Comparison of ENCODE assay signal across 34 cellular contexts in genomic region chr5:160456778-160457177, GRCh38.
"Had no signal": no experiment of that assay in that cellular context is flagged by ENCODE, and none has a peak within 500 bp of the region (broad histone marks: within the 10 kb centered on the region; RNA-seq: fewer than 3 reads in every experiment).

No MANE protein-coding gene starts in this region.

- H3K27me3 ChIP-seq: adrenal gland, body of pancreas had no signal

- H3K4me3 Mint-ChIP-seq: activated CD4-positive, alpha-beta memory T cell treated with anti-CD3 and anti-CD28 coated beads for 36 hours; activated CD4-positive, alpha-beta T cell treated with anti-CD3 and anti-CD28 coated beads for 36 hours; activated CD4-positive, alpha-beta T cell treated with anti-CD3 and anti-CD28 coated beads, Interleukin-2, amount 10 ng/mL, durations not matched to agents 24 days and 14 days; activated CD8-positive, alpha-beta memory T cell treated with anti-CD3 and anti-CD28 coated beads, Interleukin-2, amount 10 ng/mL, durations not matched to agents 7 days and 5 days; activated CD8-positive, alpha-beta T cell treated with anti-CD3 and anti-CD28 coated beads, Interleukin-2, amount 10 ng/mL, durations not matched to agents 7 days and 5 days; activated naive CD4-positive, alpha-beta T cell treated with anti-CD3 and anti-CD28 coated beads for 36 hours; activated naive CD4-positive, alpha-beta T cell treated with anti-CD3 and anti-CD28 coated beads, Interleukin-2, amount 50 U/mL, for 24 hours; activated naive CD8-positive, alpha-beta T cell treated with anti-CD3 and anti-CD28 coated beads for 36 hours; activated naive CD8-positive, alpha-beta T cell treated with anti-CD3 and anti-CD28 coated beads, Interleukin-2, amount 50 U/mL, for 24 hours; activated T-helper 1 cell treated with anti-CD3 and anti-CD28 coated beads, Interleukin-12 subunit alpha, Interleukin-12 subunit beta, Interleukin-2, Interleukin-4 antibody, amounts not matched to agents 30 ng/mL and 10 ng/mL and 1 ng/mL, durations not matched to agents 14 hours and 24 hours and 36 hours; effector memory CD8-positive, alpha-beta T cell had no signal

- H3K4me3 ChIP-seq: adrenal gland, body of pancreas, esophagus muscularis mucosa, gastrocnemius medialis, heart right ventricle had no signal

- H3K27ac ChIP-seq: adrenal gland, body of pancreas, esophagus muscularis mucosa, foreskin keratinocyte, gastrocnemius medialis, heart right ventricle had no signal

- H3K27me3 Mint-ChIP-seq: activated CD4-positive, alpha-beta T cell treated with anti-CD3 and anti-CD28 coated beads for 36 hours; activated CD4-positive, alpha-beta T cell treated with anti-CD3 and anti-CD28 coated beads, Interleukin-2, amount 10 ng/mL, durations not matched to agents 24 days and 14 days had no signal

- H3K4me1 ChIP-seq: adrenal gland, body of pancreas, esophagus muscularis mucosa, foreskin keratinocyte, gastrocnemius medialis had no signal

- H3K27ac Mint-ChIP-seq: activated CD4-positive, alpha-beta memory T cell treated with anti-CD3 and anti-CD28 coated beads for 36 hours; activated CD4-positive, alpha-beta T cell treated with anti-CD3 and anti-CD28 coated beads for 36 hours; activated CD4-positive, alpha-beta T cell treated with anti-CD3 and anti-CD28 coated beads, Interleukin-2, amount 10 ng/mL, durations not matched to agents 24 days and 14 days; activated CD8-positive, alpha-beta memory T cell treated with anti-CD3 and anti-CD28 coated beads, Interleukin-2, amount 10 ng/mL, durations not matched to agents 7 days and 5 days; activated CD8-positive, alpha-beta T cell treated with anti-CD3 and anti-CD28 coated beads, Interleukin-2, amount 10 ng/mL, durations not matched to agents 7 days and 5 days; activated naive CD4-positive, alpha-beta T cell treated with anti-CD3 and anti-CD28 coated beads for 36 hours; activated naive CD4-positive, alpha-beta T cell treated with anti-CD3 and anti-CD28 coated beads, Interleukin-2, amount 50 U/mL, for 24 hours; activated naive CD8-positive, alpha-beta T cell treated with anti-CD3 and anti-CD28 coated beads for 36 hours; activated naive CD8-positive, alpha-beta T cell treated with anti-CD3 and anti-CD28 coated beads, Interleukin-2, amount 50 U/mL, for 24 hours; activated T-helper 1 cell treated with anti-CD3 and anti-CD28 coated beads, Interleukin-12 subunit alpha, Interleukin-12 subunit beta, Interleukin-2, Interleukin-4 antibody, amounts not matched to agents 30 ng/mL and 10 ng/mL and 1 ng/mL, durations not matched to agents 14 hours and 24 hours and 36 hours; activated T-helper 2 cell treated with anti-CD3 and anti-CD28 coated beads, Interferon-gamma antibody, Interleukin-2, Interleukin-4, amounts not matched to agents 10 μg/mL and 5 μg/mL and 100 μg/mL, durations not matched to agents 14 hours and 24 hours and 36 hours; effector memory CD8-positive, alpha-beta T cell had no signal

- DNase-seq: activated CD4-positive, alpha-beta memory T cell treated with anti-CD3 and anti-CD28 coated beads for 36 hours; activated CD4-positive, alpha-beta T cell treated with anti-CD3 and anti-CD28 coated beads for 36 hours; activated CD4-positive, alpha-beta T cell treated with anti-CD3 and anti-CD28 coated beads, Interleukin-2, amount 10 ng/mL, durations not matched to agents 24 days and 14 days; activated CD4-positive, CD25-positive, alpha-beta regulatory T cell; activated CD4-positive, CD25-positive, alpha-beta regulatory T cell treated with anti-CD3 and anti-CD28 coated beads, Interleukin-2, amount 50 U/mL, for 72 hours; activated CD8-positive, alpha-beta memory T cell treated with anti-CD3 and anti-CD28 coated beads, Interleukin-2, amount 10 ng/mL, durations not matched to agents 7 days and 5 days; activated CD8-positive, alpha-beta memory T cell treated with anti-CD3 and anti-CD28 coated beads, Interleukin-2, amount 50 U/mL, for 4 hours; activated CD8-positive, alpha-beta T cell treated with anti-CD3 and anti-CD28 coated beads, Interleukin-2, amount 10 ng/mL, durations not matched to agents 7 days and 5 days; activated effector memory CD4-positive, alpha-beta T cell treated with anti-CD3 and anti-CD28 coated beads, Interleukin-2, amount 50 U/mL, for 16 hours; activated naive CD4-positive, alpha-beta T cell treated with anti-CD3 and anti-CD28 coated beads for 36 hours; activated naive CD8-positive, alpha-beta T cell treated with anti-CD3 and anti-CD28 coated beads for 36 hours; activated naive CD8-positive, alpha-beta T cell treated with anti-CD3 and anti-CD28 coated beads, Interleukin-2, amount 50 U/mL, for 24 hours; activated T-cell treated with anti-CD3 and anti-CD28 coated beads, Interleukin-2, amount 50 U/mL, for 1 hour; activated T-cell treated with anti-CD3 and anti-CD28 coated beads, Interleukin-2, amount 50 U/mL, for 48 hours; adrenal gland; amygdala; aorta; body of pancreas; caudate nucleus; cortex of kidney; dermis blood vessel endothelial cell; effector CD4-positive, alpha-beta T cell; effector memory CD8-positive, alpha-beta T cell; erythroblast; gastrocnemius medialis; glutamatergic neuron; heart right ventricle; T-helper 2 cell had no signal

- FAIRE-seq: colon had no signal

- H3K9me3 ChIP-seq: adrenal gland, body of pancreas, esophagus muscularis mucosa, gastrocnemius medialis, heart right ventricle had no signal

- H3K9me3 Mint-ChIP-seq: activated naive CD4-positive, alpha-beta T cell treated with anti-CD3 and anti-CD28 coated beads for 36 hours; activated naive CD4-positive, alpha-beta T cell treated with anti-CD3 and anti-CD28 coated beads, Interleukin-2, amount 50 U/mL, for 24 hours; activated naive CD8-positive, alpha-beta T cell treated with anti-CD3 and anti-CD28 coated beads for 36 hours; activated T-helper 1 cell treated with anti-CD3 and anti-CD28 coated beads, Interleukin-12 subunit alpha, Interleukin-12 subunit beta, Interleukin-2, Interleukin-4 antibody, amounts not matched to agents 30 ng/mL and 10 ng/mL and 1 ng/mL, durations not matched to agents 14 hours and 24 hours and 36 hours; activated T-helper 2 cell treated with anti-CD3 and anti-CD28 coated beads, Interferon-gamma antibody, Interleukin-2, Interleukin-4, amounts not matched to agents 10 μg/mL and 5 μg/mL and 100 μg/mL, durations not matched to agents 14 hours and 24 hours and 36 hours; effector memory CD8-positive, alpha-beta T cell had no signal

- H3K36me3 Mint-ChIP-seq: activated CD4-positive, alpha-beta memory T cell treated with anti-CD3 and anti-CD28 coated beads for 36 hours; activated CD8-positive, alpha-beta memory T cell treated with anti-CD3 and anti-CD28 coated beads, Interleukin-2, amount 10 ng/mL, durations not matched to agents 7 days and 5 days had no signal

- H3K36me3 ChIP-seq: adrenal gland, esophagus muscularis mucosa, gastrocnemius medialis, heart right ventricle had no signal

- ATAC-seq: activated CD4-positive, alpha-beta T cell treated with anti-CD3 and anti-CD28 coated beads for 36 hours; activated CD8-positive, alpha-beta memory T cell treated with anti-CD3 and anti-CD28 coated beads, Interleukin-2, amount 10 ng/mL, durations not matched to agents 7 days and 5 days; activated CD8-positive, alpha-beta T cell treated with anti-CD3 and anti-CD28 coated beads, Interleukin-2, amount 10 ng/mL, durations not matched to agents 7 days and 5 days; activated naive CD8-positive, alpha-beta T cell treated with anti-CD3 and anti-CD28 coated beads, Interleukin-2, amount 50 U/mL, for 24 hours; body of pancreas; effector memory CD8-positive, alpha-beta T cell; gastrocnemius medialis; heart right ventricle had no signal
